In the genomic region with DNA sequence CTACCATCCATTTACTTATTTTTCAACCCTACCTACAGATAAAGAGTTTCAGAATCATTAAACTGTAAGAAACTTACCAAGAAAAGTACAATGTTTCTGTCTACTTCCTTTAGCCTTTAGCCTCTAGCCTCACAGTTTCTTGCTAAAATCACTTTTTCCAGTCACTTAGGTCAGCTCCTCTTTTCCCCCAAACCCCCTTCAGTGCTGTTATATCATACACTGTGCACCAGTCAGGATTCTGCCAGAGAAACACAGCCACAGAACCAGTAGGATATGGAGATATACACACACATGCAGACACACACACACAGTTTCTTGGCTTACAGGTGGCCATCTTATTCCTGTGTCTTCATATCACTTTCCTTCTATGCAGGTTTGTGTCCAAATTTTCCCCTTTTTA, we compare ENCODE assay signal across 1 cellular context.
TF ChIP-seq lines count a peak whose summit lies in the region.

No MANE protein-coding gene starts in this region.

TF ChIP-seq in GM23338, 12 proteins besides CTCF, POLR2A, EP300 and RAD21:
- TF ChIP-seq JUNB (IDR thresholded peaks at IDR 0.05; ENCODE audit: unreplicated experiment) (no peak), EZH2 (IDR thresholded peaks at IDR 0.05; ENCODE audit: low read depth, unreplicated experiment) (no peak), EZH2phosphoT487 (IDR thresholded peaks at IDR 0.05; ENCODE audit: unreplicated experiment) (no peak), CREB1 (CRISPR knock-in tag; IDR thresholded peaks at IDR 0.05; ENCODE audit: low read depth) (no peak), ZNF114 (CRISPR knock-in tag; IDR thresholded peaks at IDR 0.05) (no peak), POLR2AphosphoS5 (IDR thresholded peaks at IDR 0.05; ENCODE audit: low read depth) (no peak), ZNF331 (CRISPR knock-in tag; IDR thresholded peaks at IDR 0.05; ENCODE audit: low read depth) (no peak), NANOG (IDR thresholded peaks at IDR 0.05; ENCODE audit: borderline replicate concordance) (no peak), STAT1 (IDR thresholded peaks at IDR 0.05; ENCODE audit: unreplicated experiment) (no peak), ETS1 (IDR thresholded peaks at IDR 0.05) (no peak)
- TF ChIP-seq, protein P1, sequence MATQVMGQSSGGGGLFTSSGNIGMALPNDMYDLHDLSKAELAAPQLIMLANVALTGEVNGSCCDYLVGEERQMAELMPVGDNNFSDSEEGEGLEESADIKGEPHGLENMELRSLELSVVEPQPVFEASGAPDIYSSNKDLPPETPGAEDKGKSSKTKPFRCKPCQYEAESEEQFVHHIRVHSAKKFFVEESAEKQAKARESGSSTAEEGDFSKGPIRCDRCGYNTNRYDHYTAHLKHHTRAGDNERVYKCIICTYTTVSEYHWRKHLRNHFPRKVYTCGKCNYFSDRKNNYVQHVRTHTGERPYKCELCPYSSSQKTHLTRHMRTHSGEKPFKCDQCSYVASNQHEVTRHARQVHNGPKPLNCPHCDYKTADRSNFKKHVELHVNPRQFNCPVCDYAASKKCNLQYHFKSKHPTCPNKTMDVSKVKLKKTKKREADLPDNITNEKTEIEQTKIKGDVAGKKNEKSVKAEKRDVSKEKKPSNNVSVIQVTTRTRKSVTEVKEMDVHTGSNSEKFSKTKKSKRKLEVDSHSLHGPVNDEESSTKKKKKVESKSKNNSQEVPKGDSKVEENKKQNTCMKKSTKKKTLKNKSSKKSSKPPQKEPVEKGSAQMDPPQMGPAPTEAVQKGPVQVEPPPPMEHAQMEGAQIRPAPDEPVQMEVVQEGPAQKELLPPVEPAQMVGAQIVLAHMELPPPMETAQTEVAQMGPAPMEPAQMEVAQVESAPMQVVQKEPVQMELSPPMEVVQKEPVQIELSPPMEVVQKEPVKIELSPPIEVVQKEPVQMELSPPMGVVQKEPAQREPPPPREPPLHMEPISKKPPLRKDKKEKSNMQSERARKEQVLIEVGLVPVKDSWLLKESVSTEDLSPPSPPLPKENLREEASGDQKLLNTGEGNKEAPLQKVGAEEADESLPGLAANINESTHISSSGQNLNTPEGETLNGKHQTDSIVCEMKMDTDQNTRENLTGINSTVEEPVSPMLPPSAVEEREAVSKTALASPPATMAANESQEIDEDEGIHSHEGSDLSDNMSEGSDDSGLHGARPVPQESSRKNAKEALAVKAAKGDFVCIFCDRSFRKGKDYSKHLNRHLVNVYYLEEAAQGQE (IDR thresholded peaks at IDR 0.05; ENCODE audit: unreplicated experiment) = no peak
- TF ChIP-seq, protein P2, sequence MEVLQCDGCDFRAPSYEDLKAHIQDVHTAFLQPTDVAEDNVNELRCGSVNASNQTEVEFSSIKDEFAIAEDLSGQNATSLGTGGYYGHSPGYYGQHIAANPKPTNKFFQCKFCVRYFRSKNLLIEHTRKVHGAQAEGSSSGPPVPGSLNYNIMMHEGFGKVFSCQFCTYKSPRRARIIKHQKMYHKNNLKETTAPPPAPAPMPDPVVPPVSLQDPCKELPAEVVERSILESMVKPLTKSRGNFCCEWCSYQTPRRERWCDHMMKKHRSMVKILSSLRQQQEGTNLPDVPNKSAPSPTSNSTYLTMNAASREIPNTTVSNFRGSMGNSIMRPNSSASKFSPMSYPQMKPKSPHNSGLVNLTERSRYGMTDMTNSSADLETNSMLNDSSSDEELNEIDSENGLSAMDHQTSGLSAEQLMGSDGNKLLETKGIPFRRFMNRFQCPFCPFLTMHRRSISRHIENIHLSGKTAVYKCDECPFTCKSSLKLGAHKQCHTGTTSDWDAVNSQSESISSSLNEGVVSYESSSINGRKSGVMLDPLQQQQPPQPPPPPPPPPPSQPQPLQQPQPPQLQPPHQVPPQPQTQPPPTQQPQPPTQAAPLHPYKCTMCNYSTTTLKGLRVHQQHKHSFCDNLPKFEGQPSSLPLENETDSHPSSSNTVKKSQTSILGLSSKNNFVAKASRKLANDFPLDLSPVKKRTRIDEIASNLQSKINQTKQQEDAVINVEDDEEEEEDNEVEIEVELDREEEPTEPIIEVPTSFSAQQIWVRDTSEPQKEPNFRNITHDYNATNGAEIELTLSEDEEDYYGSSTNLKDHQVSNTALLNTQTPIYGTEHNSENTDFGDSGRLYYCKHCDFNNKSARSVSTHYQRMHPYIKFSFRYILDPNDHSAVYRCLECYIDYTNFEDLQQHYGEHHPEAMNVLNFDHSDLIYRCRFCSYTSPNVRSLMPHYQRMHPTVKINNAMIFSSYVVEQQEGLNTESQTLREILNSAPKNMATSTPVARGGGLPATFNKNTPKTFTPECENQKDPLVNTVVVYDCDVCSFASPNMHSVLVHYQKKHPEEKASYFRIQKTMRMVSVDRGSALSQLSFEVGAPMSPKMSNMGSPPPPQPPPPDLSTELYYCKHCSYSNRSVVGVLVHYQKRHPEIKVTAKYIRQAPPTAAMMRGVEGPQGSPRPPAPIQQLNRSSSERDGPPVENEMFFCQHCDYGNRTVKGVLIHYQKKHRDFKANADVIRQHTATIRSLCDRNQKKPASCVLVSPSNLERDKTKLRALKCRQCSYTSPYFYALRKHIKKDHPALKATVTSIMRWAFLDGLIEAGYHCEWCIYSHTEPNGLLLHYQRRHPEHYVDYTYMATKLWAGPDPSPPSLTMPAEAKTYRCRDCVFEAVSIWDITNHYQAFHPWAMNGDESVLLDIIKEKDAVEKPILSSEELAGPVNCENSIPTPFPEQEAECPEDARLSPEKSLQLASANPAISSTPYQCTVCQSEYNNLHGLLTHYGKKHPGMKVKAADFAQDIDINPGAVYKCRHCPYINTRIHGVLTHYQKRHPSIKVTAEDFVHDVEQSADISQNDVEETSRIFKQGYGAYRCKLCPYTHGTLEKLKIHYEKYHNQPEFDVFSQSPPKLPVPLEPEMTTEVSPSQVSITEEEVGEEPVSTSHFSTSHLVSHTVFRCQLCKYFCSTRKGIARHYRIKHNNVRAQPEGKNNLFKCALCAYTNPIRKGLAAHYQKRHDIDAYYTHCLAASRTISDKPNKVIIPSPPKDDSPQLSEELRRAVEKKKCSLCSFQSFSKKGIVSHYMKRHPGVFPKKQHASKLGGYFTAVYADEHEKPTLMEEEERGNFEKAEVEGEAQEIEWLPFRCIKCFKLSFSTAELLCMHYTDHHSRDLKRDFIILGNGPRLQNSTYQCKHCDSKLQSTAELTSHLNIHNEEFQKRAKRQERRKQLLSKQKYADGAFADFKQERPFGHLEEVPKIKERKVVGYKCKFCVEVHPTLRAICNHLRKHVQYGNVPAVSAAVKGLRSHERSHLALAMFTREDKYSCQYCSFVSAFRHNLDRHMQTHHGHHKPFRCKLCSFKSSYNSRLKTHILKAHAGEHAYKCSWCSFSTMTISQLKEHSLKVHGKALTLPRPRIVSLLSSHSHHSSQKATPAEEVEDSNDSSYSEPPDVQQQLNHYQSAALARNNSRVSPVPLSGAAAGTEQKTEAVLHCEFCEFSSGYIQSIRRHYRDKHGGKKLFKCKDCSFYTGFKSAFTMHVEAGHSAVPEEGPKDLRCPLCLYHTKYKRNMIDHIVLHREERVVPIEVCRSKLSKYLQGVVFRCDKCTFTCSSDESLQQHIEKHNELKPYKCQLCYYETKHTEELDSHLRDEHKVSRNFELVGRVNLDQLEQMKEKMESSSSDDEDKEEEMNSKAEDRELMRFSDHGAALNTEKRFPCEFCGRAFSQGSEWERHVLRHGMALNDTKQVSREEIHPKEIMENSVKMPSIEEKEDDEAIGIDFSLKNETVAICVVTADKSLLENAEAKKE (CRISPR knock-in tag; IDR thresholded peaks at IDR 0.05) = no peak
TF ChIP-seq in GM23338: peak in this region for 0.
